ENCODE assay signal across 8 cellular contexts in the genomic region with DNA sequence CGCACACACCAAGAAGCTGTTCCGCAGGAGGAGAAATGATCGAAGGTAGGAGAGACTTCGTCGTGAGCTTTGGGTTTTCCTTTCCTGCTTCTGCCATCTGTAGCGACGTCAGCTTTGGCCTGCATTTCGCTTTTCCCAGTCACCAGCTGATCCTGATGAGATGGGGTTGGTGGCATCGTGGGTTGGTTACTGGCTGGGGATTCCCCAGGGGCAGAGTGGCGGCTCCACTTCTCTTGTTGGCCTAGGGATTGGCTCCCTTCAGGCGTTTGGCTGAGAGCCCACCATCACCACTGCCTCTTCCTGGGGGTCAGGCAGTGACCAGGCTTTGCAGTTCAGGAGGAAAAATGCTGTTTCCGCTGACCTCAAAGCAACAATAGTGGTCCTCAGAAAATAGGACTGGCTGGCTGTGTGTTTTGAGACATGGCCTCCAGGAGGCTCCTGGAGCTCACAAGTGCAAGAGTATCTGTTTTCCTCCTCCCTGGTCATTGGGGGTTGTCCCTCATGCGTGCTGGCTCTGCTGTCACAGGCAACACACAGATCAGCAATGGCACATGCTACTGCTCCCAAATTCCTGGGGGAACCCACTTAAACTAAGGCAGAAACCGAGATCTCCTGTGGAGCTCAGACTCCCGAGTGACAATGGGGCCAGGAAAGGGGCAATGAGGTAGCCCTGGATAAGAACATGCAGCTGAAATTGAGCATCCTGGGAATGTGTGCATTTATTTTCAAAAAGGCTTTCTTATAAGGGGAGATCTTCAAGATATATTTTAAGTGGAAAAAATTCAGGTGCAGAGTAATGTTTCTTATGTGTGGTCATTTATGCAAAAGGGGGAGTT.
DNase-seq lines count a peak whose midpoint lies in the region; ATAC-seq and TF ChIP-seq lines count a peak whose summit lies in the region.

No MANE protein-coding gene starts in this region.

- TF ChIP-seq CTCF in GM10248 (IDR thresholded peaks at IDR 0.05; ENCODE audit: control extremely low read depth, extremely low read depth, low read depth, missing control alignments), result peak; percentile 38

- POLR2A ChIA-PET in GM10248 (lab: Yijun Ruan, JAX), result interaction anchor here (0.6 kb wide), 1 partner anchor 73 kb away, joined by 3 read pairs; no protein-coding TSS in a partner anchor

- CTCF ChIA-PET in GM10248 (lab: Yijun Ruan, JAX), result interaction anchor here (0.9 to 2.0 kb wide), 16 partner anchors 9 to 705 kb away, joined by 3 to 10 read pairs (median 4); no protein-coding TSS in a partner anchor

- DNase-seq in AG08395 (ENCODE audit: low spot score), result peak; percentile 83
- DNase-seq in GM10248 (ENCODE audit: extremely low spot score), result peak; percentile 68
- DNase-seq in NCI-H2227 treated with DMSO at 0.1 percent for 48 hours (lab: John Stamatoyannopoulos, UW), result peak; percentile 33
- DNase-seq in cerebellum (ENCODE audit: low spot score), result peak; percentile 81
- DNase-seq in activated CD4-positive, CD25-positive, alpha-beta regulatory T cell (lab: John Stamatoyannopoulos, UW), result no peak

- ATAC-seq in GM18505 (IDR thresholded peaks at IDR 0.05; ENCODE audit: unreplicated experiment) (no peak), HG03039 (IDR thresholded peaks at IDR 0.05; ENCODE audit: unreplicated experiment) (no peak)

- TF ChIP-seq POLR2A in GM18505 (IDR thresholded peaks at IDR 0.05; ENCODE audit: borderline replicate concordance, extremely low read depth, insufficient read depth, insufficient read length), result no peak

- peak overlapping the region; percentile 14 for H3K27ac ChIP-seq in layer of hippocampus (ENCODE audit: low read depth, low read length)

- no peaks in the 10 kb centered on the region for H3K27me3 ChIP-seq in layer of hippocampus (ENCODE audit: control insufficient read depth, insufficient read depth, low read length)

Comparison
In these comparisons a context has a peak if more than half of its experiments do, and no peak if none do; other contexts are left out.
1. DNase-seq: peak in AG08395 (single experiment), GM10248 (single experiment), NCI-H2227 treated with DMSO at 0.1 percent for 48 hours (single experiment) and cerebellum (single experiment); none in activated CD4-positive, CD25-positive, alpha-beta regulatory T cell (0 of 4).